Comparison of ENCODE assay signal across 2 cellular contexts in the genomic region with DNA sequence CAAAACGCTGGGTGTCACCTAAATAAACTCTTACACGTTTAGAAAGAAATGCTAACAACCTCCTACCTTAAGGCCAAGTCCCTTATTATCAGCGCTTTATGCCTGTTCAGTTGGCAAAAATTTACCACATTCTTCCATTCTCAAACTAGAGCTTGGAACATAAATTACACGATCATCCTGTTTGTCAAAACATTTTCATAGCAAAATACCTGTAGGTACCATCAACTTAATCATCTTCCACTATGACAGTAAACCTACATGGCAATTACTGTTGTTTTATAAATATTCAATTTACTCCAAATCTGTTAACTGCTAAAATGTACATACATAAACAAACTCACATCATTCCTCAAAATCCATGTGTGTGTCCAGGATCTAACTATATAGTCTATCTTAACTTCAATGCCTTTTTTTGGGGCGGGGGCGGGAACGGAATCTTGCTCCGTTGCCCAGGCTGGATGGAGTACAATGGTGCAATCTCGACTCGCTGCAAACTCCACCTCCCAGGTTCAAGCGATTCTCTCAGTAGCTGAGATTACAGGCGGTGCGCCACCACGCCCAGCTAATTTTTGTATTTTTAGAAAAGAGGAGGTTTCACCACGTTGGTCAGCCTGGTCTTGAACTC.
TF ChIP-seq lines count a peak whose summit lies in the region.

No MANE protein-coding gene starts in this region.

TF ChIP-seq in PFSK-1, 5 proteins besides CTCF, POLR2A, EP300 and RAD21:
- TF ChIP-seq, protein P1, sequence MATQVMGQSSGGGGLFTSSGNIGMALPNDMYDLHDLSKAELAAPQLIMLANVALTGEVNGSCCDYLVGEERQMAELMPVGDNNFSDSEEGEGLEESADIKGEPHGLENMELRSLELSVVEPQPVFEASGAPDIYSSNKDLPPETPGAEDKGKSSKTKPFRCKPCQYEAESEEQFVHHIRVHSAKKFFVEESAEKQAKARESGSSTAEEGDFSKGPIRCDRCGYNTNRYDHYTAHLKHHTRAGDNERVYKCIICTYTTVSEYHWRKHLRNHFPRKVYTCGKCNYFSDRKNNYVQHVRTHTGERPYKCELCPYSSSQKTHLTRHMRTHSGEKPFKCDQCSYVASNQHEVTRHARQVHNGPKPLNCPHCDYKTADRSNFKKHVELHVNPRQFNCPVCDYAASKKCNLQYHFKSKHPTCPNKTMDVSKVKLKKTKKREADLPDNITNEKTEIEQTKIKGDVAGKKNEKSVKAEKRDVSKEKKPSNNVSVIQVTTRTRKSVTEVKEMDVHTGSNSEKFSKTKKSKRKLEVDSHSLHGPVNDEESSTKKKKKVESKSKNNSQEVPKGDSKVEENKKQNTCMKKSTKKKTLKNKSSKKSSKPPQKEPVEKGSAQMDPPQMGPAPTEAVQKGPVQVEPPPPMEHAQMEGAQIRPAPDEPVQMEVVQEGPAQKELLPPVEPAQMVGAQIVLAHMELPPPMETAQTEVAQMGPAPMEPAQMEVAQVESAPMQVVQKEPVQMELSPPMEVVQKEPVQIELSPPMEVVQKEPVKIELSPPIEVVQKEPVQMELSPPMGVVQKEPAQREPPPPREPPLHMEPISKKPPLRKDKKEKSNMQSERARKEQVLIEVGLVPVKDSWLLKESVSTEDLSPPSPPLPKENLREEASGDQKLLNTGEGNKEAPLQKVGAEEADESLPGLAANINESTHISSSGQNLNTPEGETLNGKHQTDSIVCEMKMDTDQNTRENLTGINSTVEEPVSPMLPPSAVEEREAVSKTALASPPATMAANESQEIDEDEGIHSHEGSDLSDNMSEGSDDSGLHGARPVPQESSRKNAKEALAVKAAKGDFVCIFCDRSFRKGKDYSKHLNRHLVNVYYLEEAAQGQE (IDR thresholded peaks at IDR 0.05; ENCODE audit: insufficient read depth in 1 of 2, low read depth in 2 of 2, low read length in 2 of 2) = no peak
- TF ChIP-seq POLR2AphosphoS5 (IDR thresholded peaks at IDR 0.05; ENCODE audit: low read depth, low read length) (peak; percentile 23; the same call in 1 of the 2 replicates), FOXP2 (optimal IDR thresholded peaks at IDR 0.05; ENCODE audit: borderline replicate concordance, extremely low read depth, extremely low read length, insufficient read depth) (no peak), SIN3A (IDR thresholded peaks at IDR 0.05; ENCODE audit: borderline replicate concordance, insufficient read depth, low read length) (no peak), TAF1 (IDR thresholded peaks at IDR 0.05; ENCODE audit: borderline replicate concordance, insufficient read depth, low read length) (no peak)

TF ChIP-seq in H1, 55 proteins besides CTCF, POLR2A, EP300 and RAD21:
- no peak for TF ChIP-seq HDAC2 (IDR thresholded peaks at IDR 0.05; ENCODE audit: borderline replicate concordance in 1 of 2, low read depth in 2 of 2, low read length in 2 of 2)
- peak; percentile 68 for TF ChIP-seq CHD7 (IDR thresholded peaks at IDR 0.05; ENCODE audit: insufficient replicate concordance, low read length)
- no peak for TF ChIP-seq RXRA (IDR thresholded peaks at IDR 0.05; ENCODE audit: insufficient read depth, low read depth, low read length)
- TF ChIP-seq CEBPB (IDR thresholded peaks at IDR 0.05; ENCODE audit: low read depth, low read length) = no peak
- TF ChIP-seq ASH2L (IDR thresholded peaks at IDR 0.05; ENCODE audit: low read length) = no peak
- TF ChIP-seq POLR2AphosphoS5 (IDR thresholded peaks at IDR 0.05; ENCODE audit: low read depth, low read length) = peak; percentile 60; the same call in 1 of the 2 replicates
